In the genomic region with DNA sequence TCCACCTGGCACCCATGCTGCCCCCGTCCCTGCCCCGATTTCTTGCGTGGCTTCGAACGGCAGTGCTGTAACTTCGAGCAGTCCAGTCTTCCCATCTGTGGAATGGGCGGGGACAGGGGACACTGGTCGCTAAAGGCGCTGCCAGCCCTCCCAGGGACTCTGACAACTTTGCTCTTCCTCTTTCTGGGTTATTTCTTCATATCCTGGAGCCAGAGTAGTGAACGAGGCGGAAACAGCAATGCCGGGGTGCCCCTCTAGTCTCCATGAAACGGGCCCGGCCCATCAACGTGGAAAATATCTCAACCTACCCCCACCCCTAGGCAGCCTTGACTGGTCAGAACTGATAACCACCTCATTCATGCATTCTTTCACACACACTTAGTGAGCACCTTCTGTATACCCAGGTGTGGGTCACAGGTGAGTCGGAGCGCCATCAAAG, we compare ENCODE assay signal across 12 cellular contexts. TPM values are rescaled to one million over a fixed set of nuclear protein-coding genes. Genes with fewer than 3 reads are reported as not detected.
DNase-seq lines count a peak whose midpoint lies in the region; ATAC-seq and TF ChIP-seq lines count a peak whose summit lies in the region.
"Had no signal": no experiment of that assay in that cellular context is flagged by ENCODE, and none has a peak within 500 bp of the region (broad histone marks: within the 10 kb centered on the region; RNA-seq: fewer than 3 reads in every experiment).

No MANE protein-coding gene starts in this region.

- no peaks in the 10 kb centered on the region for H3K27me3 Mint-ChIP-seq in nephron progenitor cell (ENCODE audit: low read depth, poor library complexity)
- H3K27me3 Mint-ChIP-seq in CD4-positive, alpha-beta T cell, result no peaks in the 10 kb centered on the region
- H3K27me3 Mint-ChIP-seq: activated CD4-positive, alpha-beta T cell treated with anti-CD3 and anti-CD28 coated beads for 36 hours had no signal

- H3K9me3 Mint-ChIP-seq in nephron progenitor cell, result no peaks in the 10 kb centered on the region
- no peaks in the 10 kb centered on the region for H3K9me3 Mint-ChIP-seq in CD4-positive, alpha-beta T cell

- H3K36me3 ChIP-seq in gastroesophageal sphincter, result no peaks in the 10 kb centered on the region

- CTCF ChIA-PET in CD4-positive, alpha-beta T cell (lab: Charles Lee), result no interaction called here

- POLR2A ChIA-PET in CD4-positive, alpha-beta T cell (lab: Charles Lee), result no interaction called here

- DNase-seq in Right ventricle myocardium inferior (ENCODE audit: missing footprints), result peak; percentile 87
- DNase-seq in cardiac septum (ENCODE audit: low spot score), result no peak
- no peak for DNase-seq in nephron progenitor cell
- DNase-seq in CD4-positive, alpha-beta T cell, result no peak
- DNase-seq in NCI-H2196 treated with DMSO at 0.1 percent for 48 hours (lab: John Stamatoyannopoulos, UW; ENCODE audit: unreplicated experiment), result no peak
- no peak for DNase-seq in activated CD4-positive, alpha-beta T cell treated with anti-CD3 and anti-CD28 coated beads for 1 hour
- DNase-seq: 8988T; activated CD4-positive, alpha-beta T cell treated with anti-CD3 and anti-CD28 coated beads for 36 hours; NCI-H2107 had no signal

- H3K4me3 ChIP-seq in gastroesophageal sphincter, result no peak overlapping the region
- H3K4me3 ChIP-seq: smooth muscle cell had no signal

- no peak overlapping the region for H3K4me3 Mint-ChIP-seq in nephron progenitor cell
- no peak overlapping the region for H3K4me3 Mint-ChIP-seq in CD4-positive, alpha-beta T cell
- H3K4me3 Mint-ChIP-seq: activated CD4-positive, alpha-beta T cell treated with anti-CD3 and anti-CD28 coated beads for 36 hours had no signal

- no peak for TF ChIP-seq CTCF in gastroesophageal sphincter (IDR thresholded peaks at IDR 0.05)
- no peak for TF ChIP-seq CTCF in nephron progenitor cell (IDR thresholded peaks at IDR 0.05)
- TF ChIP-seq CTCF in CD4-positive, alpha-beta T cell (IDR thresholded peaks at IDR 0.05), result no peak

- intact Hi-C loops in Right ventricle myocardium inferior (cut with DNase I) (no loop called here), cardiac septum (cut with DNase I) (no loop called here)
- intact Hi-C loops in CD4-positive, alpha-beta T cell (cut with DNase I, micrococcal nuclease), result no loop called here

- H3K4me1 ChIP-seq in gastroesophageal sphincter, result peaks cover 0 to 60% (median 30%) of the 10 kb centered on the region in 3 donors

- no peak for TF ChIP-seq EP300 in gastroesophageal sphincter (IDR thresholded peaks at IDR 0.05)

- WGBS in gastroesophageal sphincter (ENCODE audit: low coverage in 1 of 2), 2 donors, result 73 to 87% methylated on average over 6 to 9 of the region's 17 CpGs

- H3K9me3 ChIP-seq in gastroesophageal sphincter, result no peaks in the 10 kb centered on the region
- H3K9me3 ChIP-seq in CD4-positive, alpha-beta T cell (ENCODE audit: control insufficient read depth, low read length), result no peaks in the 10 kb centered on the region

- H3K27me3 ChIP-seq in gastroesophageal sphincter, result no peaks in the 10 kb centered on the region
- no peaks in the 10 kb centered on the region for H3K27me3 ChIP-seq in CD4-positive, alpha-beta T cell (ENCODE audit: control insufficient read depth, insufficient read depth, low read length)

- H3K4me1 Mint-ChIP-seq in nephron progenitor cell, result peaks cover 64% of the 10 kb centered on the region
- H3K4me1 Mint-ChIP-seq in CD4-positive, alpha-beta T cell (ENCODE audit: low read depth), result peaks cover 5% of the 10 kb centered on the region

- peak overlapping the region in 3 of 4 donors; percentile 56 to 96 (median 57) for H3K27ac ChIP-seq in gastroesophageal sphincter
- H3K27ac ChIP-seq in CD4-positive, alpha-beta T cell (ENCODE audit: low read depth, low read length), result no peak overlapping the region

- ATAC-seq in Right ventricle myocardium inferior (no peak), gastroesophageal sphincter (no peak), GM21423 (IDR thresholded peaks at IDR 0.05; ENCODE audit: unreplicated experiment) (no peak)
- ATAC-seq in CD4-positive, alpha-beta T cell (ENCODE audit: poor library complexity), result no peak

- H3K27ac Mint-ChIP-seq in nephron progenitor cell, result peak overlapping the region; percentile 29
- no peak overlapping the region for H3K27ac Mint-ChIP-seq in CD4-positive, alpha-beta T cell
- H3K27ac Mint-ChIP-seq: activated CD4-positive, alpha-beta T cell treated with anti-CD3 and anti-CD28 coated beads for 36 hours had no signal

- H3K36me3 Mint-ChIP-seq in nephron progenitor cell (ENCODE audit: low read depth), result no peaks in the 10 kb centered on the region
- no peaks in the 10 kb centered on the region for H3K36me3 Mint-ChIP-seq in CD4-positive, alpha-beta T cell (ENCODE audit: low read depth)

- TF ChIP-seq POLR2A in gastroesophageal sphincter (IDR thresholded peaks at IDR 0.05), result no peak

RNA-seq across cellular contexts. Expression of gene TRIOBP, which starts 42.8 kb away (rescaled TPM):
- total RNA-seq in Right ventricle myocardium inferior (90.1 TPM), cardiac septum (115 TPM), gastroesophageal sphincter (100 to 1,000 TPM; 128 to 234 (median 137) TPM)
- total RNA-seq in CD4-positive, alpha-beta T cell, result 10 to 100 TPM in 1 of 2 experiments, 1 to 10 TPM in 1; 9.0 to 10.1 TPM

RNA-seq across cellular contexts. Expression of gene NOL12, which starts 53.5 kb away (rescaled TPM):
- total RNA-seq in Right ventricle myocardium inferior (14.1 TPM), cardiac septum (15.2 TPM), gastroesophageal sphincter (10 to 100 TPM; 16.3 to 29.1 (median 20.2) TPM)
- 10 to 100 TPM; 24.3 to 26.2 TPM for total RNA-seq in CD4-positive, alpha-beta T cell
